18 cellular contexts compared by ENCODE assay signal in the genomic region with DNA sequence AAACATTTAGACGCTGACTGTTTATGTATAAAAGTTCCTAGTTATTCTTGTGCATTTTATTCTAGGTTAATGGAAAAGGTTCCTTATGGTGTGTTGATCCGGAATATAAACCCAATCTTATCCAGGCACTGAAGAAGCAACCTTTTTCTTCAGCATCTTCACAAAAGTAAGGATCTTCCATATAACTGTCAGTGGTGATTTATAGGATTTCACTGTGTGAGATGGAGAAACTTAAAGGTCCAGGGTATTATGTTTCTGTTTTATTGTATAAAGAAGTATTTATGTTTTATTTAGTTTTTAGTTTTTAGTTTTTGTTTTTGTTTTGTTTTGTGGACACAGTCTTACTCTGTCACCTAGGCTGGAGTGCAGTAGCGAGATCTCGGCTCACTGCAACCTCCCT.
"Had no signal": no experiment of that assay in that cellular context is flagged by ENCODE, and none has a peak within 500 bp of the region (broad histone marks: within the 10 kb centered on the region; RNA-seq: fewer than 3 reads in every experiment).

No MANE protein-coding gene starts in this region.

- DNase-seq: activated B cell treated with CpG ODN at 0.5 μM for 24 hours; activated CD4-positive, alpha-beta T cell treated with anti-CD3 and anti-CD28 coated beads for 48 hours; activated naive CD4-positive, alpha-beta T cell treated with anti-CD3 and anti-CD28 coated beads, Interleukin-2, amount 10 ng/mL, durations not matched to agents 7 days and 5 days; cerebellar nuclear complex; effector memory CD4-positive, alpha-beta T cell; foreskin fibroblast; lower lobe of right lung; right cardiac atrium; stimulated activated CD4-positive, alpha-beta T cell treated with anti-CD3 and anti-CD28 coated beads, Interleukin-2, amount 100 ng/mL, for 48 hours; stimulated activated naive CD8-positive, alpha-beta T cell treated with anti-CD3 and anti-CD28 coated beads, Interleukin-15, amount 100 ng/mL, for 72 hours; SW 1271; transverse colon; uterus had no signal

- H3K27ac Mint-ChIP-seq: activated naive CD4-positive, alpha-beta T cell treated with anti-CD3 and anti-CD28 coated beads, Interleukin-2, amount 10 ng/mL, durations not matched to agents 7 days and 5 days; dendritic cell treated with granulocyte-macrophage colony-stimulating factor and Interleukin-4, amounts not matched to agents 40 ng/mL and 50 ng/mL, for 4 days had no signal

- H3K9me3 Mint-ChIP-seq: activated B cell treated with CpG ODN at 0.5 μM for 24 hours; dendritic cell treated with granulocyte-macrophage colony-stimulating factor and Interleukin-4, amounts not matched to agents 40 ng/mL and 50 ng/mL, for 4 days; stimulated activated naive CD8-positive, alpha-beta T cell treated with anti-CD3 and anti-CD28 coated beads, Interleukin-15, amount 100 ng/mL, for 72 hours had no signal

- H3K4me3 ChIP-seq: lower lobe of right lung, prostate gland, skin epidermis, suprapubic skin, transverse colon, uterus had no signal

- H3K27me3 Mint-ChIP-seq: activated B cell treated with CpG ODN at 0.5 μM for 24 hours; activated naive CD4-positive, alpha-beta T cell treated with anti-CD3 and anti-CD28 coated beads, Interleukin-2, amount 10 ng/mL, durations not matched to agents 7 days and 5 days; dendritic cell treated with granulocyte-macrophage colony-stimulating factor and Interleukin-4, amounts not matched to agents 40 ng/mL and 50 ng/mL, for 4 days; stimulated activated naive CD8-positive, alpha-beta T cell treated with anti-CD3 and anti-CD28 coated beads, Interleukin-15, amount 100 ng/mL, for 72 hours had no signal

- H3K4me3 Mint-ChIP-seq: activated B cell treated with CpG ODN at 0.5 μM for 24 hours; activated naive CD4-positive, alpha-beta T cell treated with anti-CD3 and anti-CD28 coated beads, Interleukin-2, amount 10 ng/mL, durations not matched to agents 7 days and 5 days; dendritic cell treated with granulocyte-macrophage colony-stimulating factor and Interleukin-4, amounts not matched to agents 40 ng/mL and 50 ng/mL, for 4 days; neural crest cell had no signal

- ATAC-seq: lower lobe of right lung; right cardiac atrium; stimulated activated naive CD8-positive, alpha-beta T cell treated with anti-CD3 and anti-CD28 coated beads, Interleukin-15, amount 100 ng/mL, for 72 hours had no signal
